8 cellular contexts compared by ENCODE assay signal in the genomic region with DNA sequence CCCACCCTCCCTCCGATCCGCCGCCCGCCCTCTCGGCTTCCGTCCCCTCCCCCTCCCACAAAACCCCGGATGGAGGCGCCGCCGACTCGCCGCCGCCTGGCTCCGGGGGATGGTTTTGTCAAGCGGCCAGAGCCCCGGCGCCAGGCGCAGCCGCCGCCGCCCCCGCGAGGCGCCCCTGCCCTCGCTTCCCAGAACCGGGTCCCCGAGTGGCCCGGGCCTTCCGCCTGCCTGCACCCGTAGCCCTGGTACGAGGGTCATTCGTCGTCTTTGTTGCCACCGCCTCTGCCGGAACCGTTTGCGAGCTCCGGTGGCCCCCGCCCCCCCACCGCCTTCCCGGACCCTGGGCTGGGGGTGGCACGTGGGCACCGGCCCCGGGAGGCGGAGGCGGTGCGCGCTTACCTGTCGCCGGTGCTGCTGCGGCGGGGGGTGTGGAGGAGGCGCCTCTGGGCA. TPM values are rescaled to one million over a fixed set of nuclear protein-coding genes. Genes with fewer than 3 reads are reported as not detected.
A peak's percentile ranks its signal among the peaks of the same experiment; 100 is the strongest.
DNase-seq lines count a peak whose midpoint lies in the region; ATAC-seq, FAIRE-seq and TF ChIP-seq lines count a peak whose summit lies in the region.

No MANE protein-coding gene starts in this region.

- H3K9ac ChIP-seq in liver (ENCODE audit: low read depth in 1 of 2, low read length in 2 of 2): peak overlapping the region; percentile 67 to 79

- CTCF ChIA-PET in activated CD4-positive, alpha-beta T cell treated with anti-CD3 and anti-CD28 coated beads, Interleukin-2, amount 10 ng/mL, durations not matched to agents 7 days and 5 days (lab: Charles Lee): interaction anchor here (1.4 to 1.9 kb wide), 4 partner anchors 12 to 61 kb away, joined by 3 to 6 read pairs (median 4); a partner anchor contains a TSS

- H3K27ac Mint-ChIP-seq in activated CD4-positive, alpha-beta T cell treated with anti-CD3 and anti-CD28 coated beads, Interleukin-2, amount 10 ng/mL, durations not matched to agents 7 days and 5 days: peak overlapping the region; percentile 84
- peak overlapping the region; percentile 97 for H3K27ac Mint-ChIP-seq in dendritic cell treated with granulocyte-macrophage colony-stimulating factor and Interleukin-4, amounts not matched to agents 40 ng/mL and 50 ng/mL, for 4 days

- no peak for TF ChIP-seq POLR2A in GM12892 (IDR thresholded peaks at IDR 0.05; ENCODE audit: low read depth, low read length)

- no peaks in the 10 kb centered on the region for H3K9me3 ChIP-seq in liver (ENCODE audit: control insufficient read depth in 4 of 4, low read length in 3 of 4)

- H3K36me3 Mint-ChIP-seq in activated CD4-positive, alpha-beta T cell treated with anti-CD3 and anti-CD28 coated beads, Interleukin-2, amount 10 ng/mL, durations not matched to agents 7 days and 5 days (ENCODE audit: low read depth): peaks cover 43% of the 10 kb centered on the region
- peaks cover 50% of the 10 kb centered on the region for H3K36me3 Mint-ChIP-seq in dendritic cell treated with granulocyte-macrophage colony-stimulating factor and Interleukin-4, amounts not matched to agents 40 ng/mL and 50 ng/mL, for 4 days (ENCODE audit: low read depth)

- ATAC-seq in HG02571 (IDR thresholded peaks at IDR 0.05; ENCODE audit: unreplicated experiment): peak; percentile 12

- H3K4me1 Mint-ChIP-seq in activated CD4-positive, alpha-beta T cell treated with anti-CD3 and anti-CD28 coated beads, Interleukin-2, amount 10 ng/mL, durations not matched to agents 7 days and 5 days: peaks cover 46% of the 10 kb centered on the region
- peaks cover 39% of the 10 kb centered on the region for H3K4me1 Mint-ChIP-seq in dendritic cell treated with granulocyte-macrophage colony-stimulating factor and Interleukin-4, amounts not matched to agents 40 ng/mL and 50 ng/mL, for 4 days (ENCODE audit: low read depth)

- no peaks in the 10 kb centered on the region for H3K9me3 Mint-ChIP-seq in activated CD4-positive, alpha-beta T cell treated with anti-CD3 and anti-CD28 coated beads, Interleukin-2, amount 10 ng/mL, durations not matched to agents 7 days and 5 days
- H3K9me3 Mint-ChIP-seq in dendritic cell treated with granulocyte-macrophage colony-stimulating factor and Interleukin-4, amounts not matched to agents 40 ng/mL and 50 ng/mL, for 4 days: no peaks in the 10 kb centered on the region

- peak overlapping the region; percentile 98 for H3K4me3 Mint-ChIP-seq in activated CD4-positive, alpha-beta T cell treated with anti-CD3 and anti-CD28 coated beads, Interleukin-2, amount 10 ng/mL, durations not matched to agents 7 days and 5 days
- peak overlapping the region; percentile 90 for H3K4me3 Mint-ChIP-seq in dendritic cell treated with granulocyte-macrophage colony-stimulating factor and Interleukin-4, amounts not matched to agents 40 ng/mL and 50 ng/mL, for 4 days

- TF ChIP-seq CTCF in liver (IDR thresholded peaks at IDR 0.05; ENCODE audit: low read depth, low read length, missing input control): no peak

- H3K27me3 Mint-ChIP-seq in activated CD4-positive, alpha-beta T cell treated with anti-CD3 and anti-CD28 coated beads, Interleukin-2, amount 10 ng/mL, durations not matched to agents 7 days and 5 days: no peaks in the 10 kb centered on the region
- H3K27me3 Mint-ChIP-seq in dendritic cell treated with granulocyte-macrophage colony-stimulating factor and Interleukin-4, amounts not matched to agents 40 ng/mL and 50 ng/mL, for 4 days: no peaks in the 10 kb centered on the region

- H3K27ac ChIP-seq in liver (ENCODE audit: low read depth in 1 of 2, low read length in 2 of 2): peak overlapping the region; percentile 97 to 99

- no peak for TF ChIP-seq RAD21 in liver (IDR thresholded peaks at IDR 0.05)

- POLR2A ChIA-PET in activated CD4-positive, alpha-beta T cell treated with anti-CD3 and anti-CD28 coated beads, Interleukin-2, amount 10 ng/mL, durations not matched to agents 7 days and 5 days (lab: Charles Lee): interaction anchor here (1.6 to 2.0 kb wide), 3 partner anchors 13 to 1592 kb away, joined by 4 to 7 read pairs (median 6); a partner anchor contains a TSS

- no peaks in the 10 kb centered on the region for H3K27me3 ChIP-seq in liver (ENCODE audit: control insufficient read depth in 4 of 4, insufficient read depth in 4 of 4, low read length in 3 of 4)

- peaks cover 9 to 30% (median 24%) of the 10 kb centered on the region in 4 donors for H3K4me1 ChIP-seq in liver (ENCODE audit: control insufficient read depth in 4 of 4, insufficient read depth in 4 of 4, low read length in 3 of 4)

- H3K36me3 ChIP-seq in liver (ENCODE audit: control insufficient read depth in 4 of 4, insufficient read depth in 3 of 4, low read depth in 1 of 4, low read length in 3 of 4): peaks cover 0 to 3% (median 0%) of the 10 kb centered on the region in 4 donors

- under 1% methylated on average over 53 of the region's 53 CpGs for WGBS in liver

- H3K4me3 ChIP-seq in liver (ENCODE audit: low read depth in 1 of 3, low read length in 3 of 3): peak overlapping the region; percentile 71 to 100 (median 84)

- no peak for FAIRE-seq in GM12892 (lab: Jason Lieb, UNC)

- DNase-seq in GM12892 (ENCODE audit: insufficient read length) (peak; percentile 54), NCI-H1930 (lab: John Stamatoyannopoulos, UW) (peak; percentile 32 to 54), RKO (ENCODE audit: low spot score) (no peak)
- DNase-seq in activated CD4-positive, alpha-beta T cell treated with anti-CD3 and anti-CD28 coated beads, Interleukin-2, amount 10 ng/mL, durations not matched to agents 7 days and 5 days: peak; percentile 85
- peak; percentile 70 to 75 for DNase-seq in stimulated activated CD4-positive, alpha-beta T cell treated with anti-CD3 and anti-CD28 coated beads, Interleukin-2, amount 100 ng/mL, for 48 hours

- intact Hi-C loops in dendritic cell treated with granulocyte-macrophage colony-stimulating factor and Interleukin-4, amounts not matched to agents 40 ng/mL and 50 ng/mL, for 4 days (cut with micrococcal nuclease): loop anchor here (5.0 kb wide), 1 partner anchor 1644 kb away; a partner anchor contains a TSS

TF ChIP-seq in liver, 16 proteins besides CTCF, POLR2A, EP300 and RAD21:
- no peak for TF ChIP-seq YY1 (IDR thresholded peaks at IDR 0.05)
- TF ChIP-seq, protein P1, sequence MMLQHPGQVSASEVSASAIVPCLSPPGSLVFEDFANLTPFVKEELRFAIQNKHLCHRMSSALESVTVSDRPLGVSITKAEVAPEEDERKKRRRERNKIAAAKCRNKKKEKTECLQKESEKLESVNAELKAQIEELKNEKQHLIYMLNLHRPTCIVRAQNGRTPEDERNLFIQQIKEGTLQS (IDR thresholded peaks at IDR 0.05): no peak
- TF ChIP-seq HNF4G (IDR thresholded peaks at IDR 0.05): no peak
- no peak for TF ChIP-seq SP1 (IDR thresholded peaks at IDR 0.05)
- TF ChIP-seq, protein P2, sequence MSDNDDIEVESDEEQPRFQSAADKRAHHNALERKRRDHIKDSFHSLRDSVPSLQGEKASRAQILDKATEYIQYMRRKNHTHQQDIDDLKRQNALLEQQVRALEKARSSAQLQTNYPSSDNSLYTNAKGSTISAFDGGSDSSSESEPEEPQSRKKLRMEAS (IDR thresholded peaks at IDR 0.05): no peak
- TF ChIP-seq, protein P3, sequence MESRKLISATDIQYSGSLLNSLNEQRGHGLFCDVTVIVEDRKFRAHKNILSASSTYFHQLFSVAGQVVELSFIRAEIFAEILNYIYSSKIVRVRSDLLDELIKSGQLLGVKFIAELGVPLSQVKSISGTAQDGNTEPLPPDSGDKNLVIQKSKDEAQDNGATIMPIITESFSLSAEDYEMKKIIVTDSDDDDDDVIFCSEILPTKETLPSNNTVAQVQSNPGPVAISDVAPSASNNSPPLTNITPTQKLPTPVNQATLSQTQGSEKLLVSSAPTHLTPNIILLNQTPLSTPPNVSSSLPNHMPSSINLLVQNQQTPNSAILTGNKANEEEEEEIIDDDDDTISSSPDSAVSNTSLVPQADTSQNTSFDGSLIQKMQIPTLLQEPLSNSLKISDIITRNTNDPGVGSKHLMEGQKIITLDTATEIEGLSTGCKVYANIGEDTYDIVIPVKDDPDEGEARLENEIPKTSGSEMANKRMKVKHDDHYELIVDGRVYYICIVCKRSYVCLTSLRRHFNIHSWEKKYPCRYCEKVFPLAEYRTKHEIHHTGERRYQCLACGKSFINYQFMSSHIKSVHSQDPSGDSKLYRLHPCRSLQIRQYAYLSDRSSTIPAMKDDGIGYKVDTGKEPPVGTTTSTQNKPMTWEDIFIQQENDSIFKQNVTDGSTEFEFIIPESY (IDR thresholded peaks at IDR 0.05): no peak

RNA-seq across cellular contexts. Expression of a gene that starts 0.3 kb away (rescaled TPM):
- polyA plus RNA-seq in GM12892 (2012; ENCODE audit: missing spikeins): 9.3 TPM
- 10 to 100 TPM; 23.5 to 28.3 TPM for total RNA-seq in activated CD4-positive, alpha-beta T cell treated with anti-CD3 and anti-CD28 coated beads, Interleukin-2, amount 10 ng/mL, durations not matched to agents 7 days and 5 days
- 1 to 10 TPM; 2.5 to 4.2 TPM for total RNA-seq in liver
- 1 to 10 TPM; 2.9 to 3.2 TPM for polyA plus RNA-seq in liver

Comparison
In these comparisons a context has a peak if more than half of its experiments do, and no peak if none do; other contexts are left out.
1. RNA of a gene that starts 0.3 kb away (total RNA-seq): 23.5 to 28.3 TPM in activated CD4-positive, alpha-beta T cell treated with anti-CD3 and anti-CD28 coated beads, Interleukin-2, amount 10 ng/mL, durations not matched to agents 7 days and 5 days; 2.5 to 4.2 TPM in liver; every median in the first group is over 4 times any median in the second.